1 cellular context compared by ENCODE assay signal in genomic region chr3:72143322-72143721, GRCh38.
TF ChIP-seq lines count a peak whose summit lies in the region.

No MANE protein-coding gene starts in this region.

TF ChIP-seq in K562, 482 proteins besides CTCF, POLR2A, EP300 and RAD21 (continued from another document and continues in another):
- 0 out of 2 replicates have a peak, but pooled peaks have one; percentile 7 for TF ChIP-seq TSHZ1 (CRISPR knock-in tag; IDR thresholded peaks at IDR 0.05)
- TF ChIP-seq FOXA1 (IDR thresholded peaks at IDR 0.05; ENCODE audit: borderline replicate concordance) = no peak
- TF ChIP-seq RBM17 (IDR thresholded peaks at IDR 0.05; ENCODE audit: borderline replicate concordance, low read depth, low read length) = no peak
- no peak for TF ChIP-seq STAT5A (IDR thresholded peaks at IDR 0.05; ENCODE audit: borderline replicate concordance, low read length)
- TF ChIP-seq PPARD (CRISPR knock-in tag; IDR thresholded peaks at IDR 0.05) = no peak
- no peak for TF ChIP-seq ZNF395 (CRISPR knock-in tag; IDR thresholded peaks at IDR 0.05)
- TF ChIP-seq, protein P1, sequence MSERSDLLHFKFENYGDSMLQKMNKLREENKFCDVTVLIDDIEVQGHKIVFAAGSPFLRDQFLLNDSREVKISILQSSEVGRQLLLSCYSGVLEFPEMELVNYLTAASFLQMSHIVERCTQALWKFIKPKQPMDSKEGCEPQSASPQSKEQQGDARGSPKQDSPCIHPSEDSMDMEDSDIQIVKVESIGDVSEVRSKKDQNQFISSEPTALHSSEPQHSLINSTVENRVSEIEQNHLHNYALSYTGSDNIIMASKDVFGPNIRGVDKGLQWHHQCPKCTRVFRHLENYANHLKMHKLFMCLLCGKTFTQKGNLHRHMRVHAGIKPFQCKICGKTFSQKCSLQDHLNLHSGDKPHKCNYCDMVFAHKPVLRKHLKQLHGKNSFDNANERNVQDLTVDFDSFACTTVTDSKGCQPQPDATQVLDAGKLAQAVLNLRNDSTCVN (CRISPR knock-in tag; IDR thresholded peaks at IDR 0.05) = no peak
- no peak for TF ChIP-seq ZNF695 (CRISPR knock-in tag; IDR thresholded peaks at IDR 0.05)
- TF ChIP-seq NR3C1 (CRISPR knock-in tag; IDR thresholded peaks at IDR 0.05) = no peak
- no peak for TF ChIP-seq ZHX1 (conservative IDR thresholded peaks at IDR 0.05; ENCODE audit: low read length)
- TF ChIP-seq HDAC1 (IDR thresholded peaks at IDR 0.05) = peak in 1 of 2 experiments; percentile 31; a peak in 1 of 4 replicates
- TF ChIP-seq ZNF143 (CRISPR knock-in tag; IDR thresholded peaks at IDR 0.05) = no peak
- TF ChIP-seq KLF1 (tag; IDR thresholded peaks at IDR 0.05) = no peak
- no peak for TF ChIP-seq PHTF2 (CRISPR knock-in tag; IDR thresholded peaks at IDR 0.05)
- TF ChIP-seq TEAD1 (CRISPR knock-in tag; IDR thresholded peaks at IDR 0.05) = no peak
- TF ChIP-seq BRF2 (IDR thresholded peaks at IDR 0.05; ENCODE audit: borderline replicate concordance, insufficient read depth, insufficient read length) = no peak
- TF ChIP-seq FOSL1 (tag; conservative IDR thresholded peaks at IDR 0.05) = peak; percentile 93
- no peak for TF ChIP-seq ZNF282 (CRISPR knock-in tag; IDR thresholded peaks at IDR 0.05)
- peak; percentile 32; the same call in 1 of the 2 replicates for TF ChIP-seq MAFF (IDR thresholded peaks at IDR 0.05; ENCODE audit: low read length)
- no peak for TF ChIP-seq TOE1 (IDR thresholded peaks at IDR 0.05; ENCODE audit: borderline replicate concordance)
- no peak for TF ChIP-seq TOE1 (CRISPR knock-in tag; IDR thresholded peaks at IDR 0.05; ENCODE audit: borderline replicate concordance, low read depth)
- no peak for TF ChIP-seq PATZ1 (CRISPR knock-in tag; IDR thresholded peaks at IDR 0.05; ENCODE audit: borderline replicate concordance)
- TF ChIP-seq NFXL1 (CRISPR knock-in tag; IDR thresholded peaks at IDR 0.05) = 0 out of 2 replicates have a peak, but pooled peaks have one; percentile 11
- no peak for TF ChIP-seq ZC3H11A (IDR thresholded peaks at IDR 0.05; ENCODE audit: low read depth, low read length)
- no peak for TF ChIP-seq TAL1 (IDR thresholded peaks at IDR 0.05)
- TF ChIP-seq, protein P2, sequence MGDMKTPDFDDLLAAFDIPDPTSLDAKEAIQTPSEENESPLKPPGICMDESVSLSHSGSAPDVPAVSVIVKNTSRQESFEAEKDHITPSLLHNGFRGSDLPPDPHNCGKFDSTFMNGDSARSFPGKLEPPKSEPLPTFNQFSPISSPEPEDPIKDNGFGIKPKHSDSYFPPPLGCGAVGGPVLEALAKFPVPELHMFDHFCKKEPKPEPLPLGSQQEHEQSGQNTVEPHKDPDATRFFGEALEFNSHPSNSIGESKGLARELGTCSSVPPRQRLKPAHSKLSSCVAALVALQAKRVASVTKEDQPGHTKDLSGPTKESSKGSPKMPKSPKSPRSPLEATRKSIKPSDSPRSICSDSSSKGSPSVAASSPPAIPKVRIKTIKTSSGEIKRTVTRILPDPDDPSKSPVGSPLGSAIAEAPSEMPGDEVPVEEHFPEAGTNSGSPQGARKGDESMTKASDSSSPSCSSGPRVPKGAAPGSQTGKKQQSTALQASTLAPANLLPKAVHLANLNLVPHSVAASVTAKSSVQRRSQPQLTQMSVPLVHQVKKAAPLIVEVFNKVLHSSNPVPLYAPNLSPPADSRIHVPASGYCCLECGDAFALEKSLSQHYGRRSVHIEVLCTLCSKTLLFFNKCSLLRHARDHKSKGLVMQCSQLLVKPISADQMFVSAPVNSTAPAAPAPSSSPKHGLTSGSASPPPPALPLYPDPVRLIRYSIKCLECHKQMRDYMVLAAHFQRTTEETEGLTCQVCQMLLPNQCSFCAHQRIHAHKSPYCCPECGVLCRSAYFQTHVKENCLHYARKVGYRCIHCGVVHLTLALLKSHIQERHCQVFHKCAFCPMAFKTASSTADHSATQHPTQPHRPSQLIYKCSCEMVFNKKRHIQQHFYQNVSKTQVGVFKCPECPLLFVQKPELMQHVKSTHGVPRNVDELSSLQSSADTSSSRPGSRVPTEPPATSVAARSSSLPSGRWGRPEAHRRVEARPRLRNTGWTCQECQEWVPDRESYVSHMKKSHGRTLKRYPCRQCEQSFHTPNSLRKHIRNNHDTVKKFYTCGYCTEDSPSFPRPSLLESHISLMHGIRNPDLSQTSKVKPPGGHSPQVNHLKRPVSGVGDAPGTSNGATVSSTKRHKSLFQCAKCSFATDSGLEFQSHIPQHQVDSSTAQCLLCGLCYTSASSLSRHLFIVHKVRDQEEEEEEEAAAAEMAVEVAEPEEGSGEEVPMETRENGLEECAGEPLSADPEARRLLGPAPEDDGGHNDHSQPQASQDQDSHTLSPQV (IDR thresholded peaks at IDR 0.05) = peak; percentile 93
- peak; percentile 56; the same call in 1 of the 2 replicates for TF ChIP-seq E2F3 (CRISPR knock-in tag; IDR thresholded peaks at IDR 0.05)
- no peak for TF ChIP-seq HDGF (IDR thresholded peaks at IDR 0.05)
- TF ChIP-seq, protein P3, sequence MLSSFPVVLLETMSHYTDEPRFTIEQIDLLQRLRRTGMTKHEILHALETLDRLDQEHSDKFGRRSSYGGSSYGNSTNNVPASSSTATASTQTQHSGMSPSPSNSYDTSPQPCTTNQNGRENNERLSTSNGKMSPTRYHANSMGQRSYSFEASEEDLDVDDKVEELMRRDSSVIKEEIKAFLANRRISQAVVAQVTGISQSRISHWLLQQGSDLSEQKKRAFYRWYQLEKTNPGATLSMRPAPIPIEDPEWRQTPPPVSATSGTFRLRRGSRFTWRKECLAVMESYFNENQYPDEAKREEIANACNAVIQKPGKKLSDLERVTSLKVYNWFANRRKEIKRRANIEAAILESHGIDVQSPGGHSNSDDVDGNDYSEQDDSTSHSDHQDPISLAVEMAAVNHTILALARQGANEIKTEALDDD (IDR thresholded peaks at IDR 0.05) = peak; percentile 91
- TF ChIP-seq SUPT5H (IDR thresholded peaks at IDR 0.05) = no peak
- TF ChIP-seq, protein P4, sequence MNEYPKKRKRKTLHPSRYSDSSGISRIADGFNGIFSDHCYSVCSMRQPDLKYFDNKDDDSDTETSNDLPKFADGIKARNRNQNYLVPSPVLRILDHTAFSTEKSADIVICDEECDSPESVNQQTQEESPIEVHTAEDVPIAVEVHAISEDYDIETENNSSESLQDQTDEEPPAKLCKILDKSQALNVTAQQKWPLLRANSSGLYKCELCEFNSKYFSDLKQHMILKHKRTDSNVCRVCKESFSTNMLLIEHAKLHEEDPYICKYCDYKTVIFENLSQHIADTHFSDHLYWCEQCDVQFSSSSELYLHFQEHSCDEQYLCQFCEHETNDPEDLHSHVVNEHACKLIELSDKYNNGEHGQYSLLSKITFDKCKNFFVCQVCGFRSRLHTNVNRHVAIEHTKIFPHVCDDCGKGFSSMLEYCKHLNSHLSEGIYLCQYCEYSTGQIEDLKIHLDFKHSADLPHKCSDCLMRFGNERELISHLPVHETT (CRISPR knock-in tag; conservative IDR thresholded peaks at IDR 0.05 in 1 of 2, IDR thresholded peaks at IDR 0.05 in 1 of 2) = no peak
- TF ChIP-seq HMG20A (CRISPR knock-in tag; conservative IDR thresholded peaks at IDR 0.05) = no peak
- TF ChIP-seq GTF3C2 (IDR thresholded peaks at IDR 0.05; ENCODE audit: borderline replicate concordance, extremely low read depth, insufficient read length) = no peak
- TF ChIP-seq SIN3A (IDR thresholded peaks at IDR 0.05; ENCODE audit: borderline replicate concordance in 2 of 2, control insufficient read depth in 1 of 2, low read depth in 2 of 2, low read length in 2 of 2) = no peak
- TF ChIP-seq ETV1 (tag; conservative IDR thresholded peaks at IDR 0.05; ENCODE audit: low read depth) = no peak
- TF ChIP-seq BRD9 (IDR thresholded peaks at IDR 0.05; ENCODE audit: low read depth, partially characterized antibody) = peak; percentile 53
- no peak for TF ChIP-seq HMGN3 (IDR thresholded peaks at IDR 0.05; ENCODE audit: borderline replicate concordance, extremely low read depth, insufficient read length, low read depth, low read length)
